In genomic region chr11:124643605-124644425, GRCh38 we compare ENCODE assay signal across 9 cellular contexts. TPM values are rescaled to one million over a fixed set of nuclear protein-coding genes. Genes with fewer than 3 reads are reported as not detected.
DNase-seq lines count a peak whose midpoint lies in the region; ATAC-seq and TF ChIP-seq lines count a peak whose summit lies in the region.
"Had no signal": no experiment of that assay in that cellular context is flagged by ENCODE, and none has a peak within 500 bp of the region (broad histone marks: within the 10 kb centered on the region; RNA-seq: fewer than 3 reads in every experiment).

No MANE protein-coding gene starts in this region.

- intact Hi-C loops in ascending aorta (cut with DNase I) = loop anchor here (1.0 to 10.0 kb wide), 5 partner anchors 25 to 1241 kb away; partner anchors contain the start of genes ESAM, HYLS1 and MSANTD2

- no peaks in the 10 kb centered on the region for H3K27me3 ChIP-seq in ascending aorta

- H3K36me3 ChIP-seq in ascending aorta = peaks cover 0 to 3% of the 10 kb centered on the region in 2 donors

- peak overlapping the region; percentile 78 to 85 for H3K27ac ChIP-seq in ascending aorta

- peaks cover 0 to 3% of the 10 kb centered on the region in 2 donors for H3K4me1 ChIP-seq in ascending aorta

- TF ChIP-seq CTCF in AG10803 (conservative IDR thresholded peaks at IDR 0.05; ENCODE audit: low read length) (no peak), ascending aorta (IDR thresholded peaks at IDR 0.05) (no peak)

- ATAC-seq in HG03520 (IDR thresholded peaks at IDR 0.05; ENCODE audit: unreplicated experiment) = peak; percentile 9
- no peak for ATAC-seq in HG02588 (IDR thresholded peaks at IDR 0.05; ENCODE audit: unreplicated experiment)

- peak; percentile 79 for DNase-seq in AG10803 (ENCODE audit: low read depth)
- peak in 1 of 2 donors; percentile 68 for DNase-seq in ascending aorta (ENCODE audit: low spot score in 2 of 2)
- DNase-seq in iris pigment epithelial cell (ENCODE audit: low read depth) = peak; percentile 98
- no peak for DNase-seq in DMS114 treated with DMSO at 0.1 percent for 48 hours (lab: John Stamatoyannopoulos, UW; ENCODE audit: unreplicated experiment)
- no peak for DNase-seq in activated CD4-positive, alpha-beta T cell treated with anti-CD3 and anti-CD28 coated beads for 4 hours
- no peak for DNase-seq in medulla oblongata (ENCODE audit: extremely low spot score)
- DNase-seq: effector CD4-positive, alpha-beta T cell had no signal

- no peaks in the 10 kb centered on the region for H3K9me3 ChIP-seq in ascending aorta

- H3K4me3 ChIP-seq in AG10803 (ENCODE audit: low read length) (no peak overlapping the region), ascending aorta (peak overlapping the region in 1 of 2 donors; percentile 52)

RNA-seq across cellular contexts. Expression of gene TBRG1, which starts 21.2 kb away (rescaled TPM):
- total RNA-seq in ascending aorta = 21.2 TPM

RNA-seq across cellular contexts. Expression of gene SIAE, which starts 29.7 kb away (rescaled TPM):
- total RNA-seq in ascending aorta = 4.8 TPM

RNA-seq across cellular contexts. Expression of gene SPA17, which starts 29.9 kb away (rescaled TPM):
- not detected for total RNA-seq in ascending aorta

RNA-seq across cellular contexts. Expression of gene PANX3, which starts 32.6 kb away (rescaled TPM):
- total RNA-seq in ascending aorta = not detected

Comparison
In these comparisons a context has a peak if more than half of its experiments do, and no peak if none do; other contexts are left out.
1. DNase-seq: peak in AG10803 (single experiment) and iris pigment epithelial cell (single experiment); none in DMS114 treated with DMSO at 0.1 percent for 48 hours (single experiment), activated CD4-positive, alpha-beta T cell treated with anti-CD3 and anti-CD28 coated beads for 4 hours (0 of 2) and medulla oblongata (single experiment).